In the genomic region with DNA sequence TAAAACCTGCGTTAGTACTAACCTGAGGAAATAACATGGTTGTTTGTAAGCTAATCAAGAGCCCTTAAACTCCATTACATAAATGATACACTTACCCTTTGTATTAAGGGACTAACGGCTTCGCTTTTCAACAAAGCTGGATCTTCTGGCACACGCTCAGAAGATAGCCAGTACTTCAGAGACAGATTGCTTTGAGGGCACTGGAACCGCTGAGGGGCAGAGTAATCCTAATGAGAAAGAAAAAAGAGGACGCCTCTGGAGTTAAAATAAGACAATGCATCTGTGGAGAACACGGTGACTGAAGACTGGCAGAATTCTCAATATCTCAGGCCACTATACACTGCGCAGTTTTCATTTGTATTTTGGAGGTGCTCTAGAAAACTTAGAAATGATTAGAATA, we compare ENCODE assay signal across 9 cellular contexts. TPM values are rescaled to one million over a fixed set of nuclear protein-coding genes. Genes with fewer than 3 reads are reported as not detected.
DNase-seq lines count a peak whose midpoint lies in the region; ATAC-seq and TF ChIP-seq lines count a peak whose summit lies in the region.
"Had no signal": no experiment of that assay in that cellular context is flagged by ENCODE, and none has a peak within 500 bp of the region (broad histone marks: within the 10 kb centered on the region; RNA-seq: fewer than 3 reads in every experiment).

No MANE protein-coding gene starts in this region.

- peak overlapping the region; percentile 28 for H2AFZ ChIP-seq in OCI-LY3 (ENCODE audit: low read depth, low read length)

- peak overlapping the region; percentile 77 for H3K9ac ChIP-seq in OCI-LY3 (ENCODE audit: low read length)
- H3K9ac ChIP-seq in endocrine pancreas (ENCODE audit: control insufficient read depth, insufficient read depth, low read length) = no peak overlapping the region

- DNase-seq in H7 = no peak
- no peak for DNase-seq in sigmoid colon
- no peak for DNase-seq in activated effector memory CD4-positive, alpha-beta T cell treated with Interleukin-2 at 50 U/mL for 16 hours
- no peak for DNase-seq in activated CD4-positive, alpha-beta T cell treated with anti-CD3 and anti-CD28 coated beads for 1 hour
- DNase-seq: activated CD4-positive, alpha-beta T cell treated with anti-CD3 and anti-CD28 coated beads, Interleukin-2, amount 50 U/mL, for 4 hours had no signal

- no peak for TF ChIP-seq POLR2A in sigmoid colon (IDR thresholded peaks at IDR 0.05)

- TF ChIP-seq EP300 in sigmoid colon (IDR thresholded peaks at IDR 0.05) = no peak

- peak overlapping the region; percentile 92 for H3K27ac ChIP-seq in OCI-LY3 (ENCODE audit: low read length)
- peak overlapping the region; percentile 95 to 99 (median 96) for H3K27ac ChIP-seq in sigmoid colon

- 84 to 90% methylated on average over 8 of the region's 8 CpGs for WGBS in sigmoid colon, 2 donors

- H3K27me3 ChIP-seq in H7 (ENCODE audit: control insufficient read depth, insufficient read depth, low read length) (no peaks in the 10 kb centered on the region), OCI-LY3 (ENCODE audit: low read depth, low read length) (no peaks in the 10 kb centered on the region), endocrine pancreas (ENCODE audit: control insufficient read depth, insufficient read depth, low read length) (no peaks in the 10 kb centered on the region), sigmoid colon (no peaks in the 10 kb centered on the region)

- no peaks in the 10 kb centered on the region for H3K9me3 ChIP-seq in OCI-LY3 (ENCODE audit: insufficient read depth, low read length)
- H3K9me3 ChIP-seq in endocrine pancreas (ENCODE audit: control insufficient read depth, low read length) = no peaks in the 10 kb centered on the region
- no peaks in the 10 kb centered on the region for H3K9me3 ChIP-seq in sigmoid colon

- intact Hi-C loops in sigmoid colon (cut with DNase I) = no loop called here

- peaks cover 51% of the 10 kb centered on the region for H3K79me2 ChIP-seq in OCI-LY3 (ENCODE audit: low read length)

- H3K4me2 ChIP-seq in OCI-LY3 (ENCODE audit: low read length) = peak overlapping the region; percentile 97

- TF ChIP-seq CTCF in OCI-LY3 (IDR thresholded peaks at IDR 0.05; ENCODE audit: low read depth, low read length) = peak; percentile 10; the same call in 1 of the 2 replicates
- no peak for TF ChIP-seq CTCF in sigmoid colon (IDR thresholded peaks at IDR 0.05)

- ATAC-seq in GM21576 (IDR thresholded peaks at IDR 0.05; ENCODE audit: unreplicated experiment) (no peak), GM21717 (IDR thresholded peaks at IDR 0.05; ENCODE audit: unreplicated experiment) (no peak)

- H3K4me1 ChIP-seq in OCI-LY3 (ENCODE audit: low read length) (peaks cover 56% of the 10 kb centered on the region), endocrine pancreas (ENCODE audit: control insufficient read depth, insufficient read depth, low read length) (peaks cover 21% of the 10 kb centered on the region), sigmoid colon (peaks cover 0 to 31% (median 23%) of the 10 kb centered on the region in 4 donors)

- H3K36me3 ChIP-seq in H7 (replicated peaks; ENCODE audit: control insufficient read depth, insufficient read depth, low read length) (no peaks in the 10 kb centered on the region), OCI-LY3 (replicated peaks; ENCODE audit: low read depth, low read length) (peaks cover 7% of the 10 kb centered on the region), endocrine pancreas (ENCODE audit: control insufficient read depth, insufficient read depth, low read length) (no peaks in the 10 kb centered on the region), sigmoid colon (no peaks in the 10 kb centered on the region)

- H3K4me3 ChIP-seq in H7 (ENCODE audit: insufficient read depth, low read depth, low read length) (peak overlapping the region; percentile 93; the same call in 1 of the 2 replicates), OCI-LY3 (ENCODE audit: low read length) (peak overlapping the region; percentile 97), endocrine pancreas (ENCODE audit: control insufficient read depth, insufficient read depth, low read length) (peak overlapping the region; percentile 62), sigmoid colon (peak overlapping the region; percentile 88 to 95 (median 94))

- H4K20me1 ChIP-seq in OCI-LY3 (ENCODE audit: insufficient read depth, low read length) = peaks cover 27% of the 10 kb centered on the region

RNA-seq across cellular contexts. Expression of a gene that starts 1.5 kb away (rescaled TPM):
- total RNA-seq in H7 (2014; rRNA removed; shearing (Covaris generic)) = 55.8 and 109 TPM in 2 replicates
- total RNA-seq in sigmoid colon = 100 to 1,000 TPM; 120 to 174 (median 150) TPM
- polyA plus RNA-seq in sigmoid colon = 100 to 1,000 TPM in 1 of 3 donors, 10 to 100 TPM in 2; 67.3 to 106 (median 89.5) TPM
